ENCODE assay signal across 17 cellular contexts in genomic region chr2:190432567-190433231, GRCh38. TPM values are rescaled to one million over a fixed set of nuclear protein-coding genes. Genes with fewer than 3 reads are reported as not detected.
DNase-seq lines count a peak whose midpoint lies in the region; ATAC-seq, FAIRE-seq and TF ChIP-seq lines count a peak whose summit lies in the region.
"Had no signal": no experiment of that assay in that cellular context is flagged by ENCODE, and none has a peak within 500 bp of the region (broad histone marks: within the 10 kb centered on the region; RNA-seq: fewer than 3 reads in every experiment).

No MANE protein-coding gene starts in this region.

- peaks cover 26% of the 10 kb centered on the region for H3K36me3 Mint-ChIP-seq in activated naive CD8-positive, alpha-beta T cell

- no peak overlapping the region for H3K27ac ChIP-seq in HEK293 (ENCODE audit: extremely low read depth, low read depth, low read length)
- no peak overlapping the region for H3K27ac ChIP-seq in pancreas
- H3K27ac ChIP-seq: 22Rv1, epithelial cell of prostate had no signal

- no peak for TF ChIP-seq CTCF in HEK293 (tag by site-specific recombination; IDR thresholded peaks at IDR 0.05)
- no peak for TF ChIP-seq CTCF in pancreas (IDR thresholded peaks at IDR 0.05)

- H3K27ac Mint-ChIP-seq in activated naive CD8-positive, alpha-beta T cell, result peak overlapping the region; percentile 71

- DNase-seq in NCI-H1092 treated with DMSO at 0.1 percent for 48 hours (lab: John Stamatoyannopoulos, UW) (peak; percentile 47), NCI-H1092 (lab: John Stamatoyannopoulos, UW) (no peak), pancreas (no peak), globus pallidus (ENCODE audit: low spot score) (no peak)
- DNase-seq: Kasumi-1; NCI-H1694; right cardiac atrium; SHP77; stimulated activated CD4-positive, alpha-beta T cell treated with anti-CD3 and anti-CD28 coated beads, Interleukin-2, amount 100 ng/mL, for 48 hours; T-helper 9 cell had no signal

- H3K4me3 Mint-ChIP-seq in activated naive CD8-positive, alpha-beta T cell, result peak overlapping the region; percentile 51
- H3K4me3 Mint-ChIP-seq: CD14-positive monocyte had no signal

- no peaks in the 10 kb centered on the region for H3K27me3 ChIP-seq in pancreas

- CTCF ChIA-PET in HEK293 (lab: Yijun Ruan, JAX), result interaction anchor here (0.6 kb wide), 1 partner anchor 63 kb away, joined by 6 read pairs; no protein-coding TSS in a partner anchor

- no peaks in the 10 kb centered on the region for H3K27me3 Mint-ChIP-seq in activated naive CD8-positive, alpha-beta T cell

- WGBS in pancreas, 2 donors, result 89 to 93% methylated on average over 5 of the region's 5 CpGs

- ATAC-seq in pancreas, result no peak
- ATAC-seq in HG02840 (IDR thresholded peaks at IDR 0.05; ENCODE audit: low FRiP score, unreplicated experiment), result no peak
- ATAC-seq in HG02588 (IDR thresholded peaks at IDR 0.05; ENCODE audit: unreplicated experiment), result no peak

- peaks cover 0 to 8% of the 10 kb centered on the region in 2 experiments; a peak in 1 of 3 replicates for H3K36me3 ChIP-seq in HEK293 (ENCODE audit: control insufficient read depth in 2 of 2, insufficient read depth in 1 of 2, low read length in 2 of 2)
- peaks cover 0 to 11% (median 0%) of the 10 kb centered on the region in 3 donors for H3K36me3 ChIP-seq in pancreas

- FAIRE-seq in pancreas (lab: Jason Lieb, UNC), result peak; percentile 92

- POLR2A ChIA-PET in HEK293 (lab: Yijun Ruan, JAX), result no interaction called here

- peaks cover 68% of the 10 kb centered on the region for H3K4me1 Mint-ChIP-seq in activated naive CD8-positive, alpha-beta T cell (ENCODE audit: low read depth)

- intact Hi-C loops in pancreas (cut with DNase I), result no loop called here

- no peak overlapping the region for H3K4me3 ChIP-seq in HEK293 (ENCODE audit: low read depth, low read length)
- no peak overlapping the region for H3K4me3 ChIP-seq in pancreas

- no peaks in the 10 kb centered on the region for H3K9me3 Mint-ChIP-seq in activated naive CD8-positive, alpha-beta T cell (ENCODE audit: low read depth)
- H3K9me3 Mint-ChIP-seq: CD14-positive monocyte had no signal

- H3K9me3 ChIP-seq in HEK293 (ENCODE audit: control insufficient read depth, insufficient read depth, low read depth, low read length) (no peaks in the 10 kb centered on the region), pancreas (no peaks in the 10 kb centered on the region)

- H3K4me1 ChIP-seq in HEK293 (ENCODE audit: control insufficient read depth, insufficient read depth, low read length) (peaks cover 5% of the 10 kb centered on the region; the same call in 1 of the 2 replicates), pancreas (no peaks in the 10 kb centered on the region)

TF ChIP-seq in HEK293, 187 proteins besides CTCF, POLR2A, EP300 and RAD21 (continues in another document):
- TF ChIP-seq OVOL3 (tag by site-specific recombination; IDR thresholded peaks at IDR 0.05), result no peak
- peak; percentile 38; the same call in 1 of the 2 replicates for TF ChIP-seq PRDM4 (tag by site-specific recombination; IDR thresholded peaks at IDR 0.05)
- TF ChIP-seq ZNF112 (tag by site-specific recombination; IDR thresholded peaks at IDR 0.05), result no peak
- TF ChIP-seq ZNF843 (tag by site-specific recombination; IDR thresholded peaks at IDR 0.05), result peak; percentile 87
- TF ChIP-seq SP2 (tag by site-specific recombination; IDR thresholded peaks at IDR 0.05), result no peak
- no peak for TF ChIP-seq ZNF24 (tag by site-specific recombination; IDR thresholded peaks at IDR 0.05)
- peak; percentile 89 for TF ChIP-seq BCL6B (tag by site-specific recombination; IDR thresholded peaks at IDR 0.05)
- TF ChIP-seq, protein P1, sequence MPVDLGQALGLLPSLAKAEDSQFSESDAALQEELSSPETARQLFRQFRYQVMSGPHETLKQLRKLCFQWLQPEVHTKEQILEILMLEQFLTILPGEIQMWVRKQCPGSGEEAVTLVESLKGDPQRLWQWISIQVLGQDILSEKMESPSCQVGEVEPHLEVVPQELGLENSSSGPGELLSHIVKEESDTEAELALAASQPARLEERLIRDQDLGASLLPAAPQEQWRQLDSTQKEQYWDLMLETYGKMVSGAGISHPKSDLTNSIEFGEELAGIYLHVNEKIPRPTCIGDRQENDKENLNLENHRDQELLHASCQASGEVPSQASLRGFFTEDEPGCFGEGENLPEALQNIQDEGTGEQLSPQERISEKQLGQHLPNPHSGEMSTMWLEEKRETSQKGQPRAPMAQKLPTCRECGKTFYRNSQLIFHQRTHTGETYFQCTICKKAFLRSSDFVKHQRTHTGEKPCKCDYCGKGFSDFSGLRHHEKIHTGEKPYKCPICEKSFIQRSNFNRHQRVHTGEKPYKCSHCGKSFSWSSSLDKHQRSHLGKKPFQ (tag by site-specific recombination; IDR thresholded peaks at IDR 0.05), result peak; percentile 65
- TF ChIP-seq BCL11A (tag by site-specific recombination; IDR thresholded peaks at IDR 0.05; ENCODE audit: low read depth), result peak; percentile 52; the same call in 1 of the 2 replicates
- no peak for TF ChIP-seq ZNF670 (tag by site-specific recombination; IDR thresholded peaks at IDR 0.05; ENCODE audit: low read depth)
- TF ChIP-seq BCL11B (tag by site-specific recombination; IDR thresholded peaks at IDR 0.05; ENCODE audit: low read depth), result 0 out of 2 replicates have a peak, but pooled peaks have one; percentile 59
- peak; percentile 82 for TF ChIP-seq SP7 (tag by site-specific recombination; IDR thresholded peaks at IDR 0.05)
- no peak for TF ChIP-seq ZNF560 (tag by site-specific recombination; IDR thresholded peaks at IDR 0.05; ENCODE audit: borderline replicate concordance)
- TF ChIP-seq ZNF777 (tag by site-specific recombination; IDR thresholded peaks at IDR 0.05; ENCODE audit: borderline replicate concordance), result no peak
- no peak for TF ChIP-seq PATZ1 (tag by site-specific recombination; IDR thresholded peaks at IDR 0.05)
- 0 out of 2 replicates have a peak, but pooled peaks have one; percentile 15 for TF ChIP-seq ZNF423 (tag by site-specific recombination; IDR thresholded peaks at IDR 0.05)
- peak; percentile 60; the same call in 1 of the 2 replicates for TF ChIP-seq ZNF580 (tag by site-specific recombination; IDR thresholded peaks at IDR 0.05)

RNA-seq across cellular contexts. Expression of gene MFSD6, which starts 24.5 kb away (rescaled TPM):
- total RNA-seq in pancreas, result 10 to 100 TPM; 14.3 to 22.9 (median 17.1) TPM
- 10 to 100 TPM in 1 of 2 donors, 1 to 10 TPM in 1; 5.3 to 10.9 TPM for polyA plus RNA-seq in pancreas
